1 cellular context compared by ENCODE assay signal in the genomic region with DNA sequence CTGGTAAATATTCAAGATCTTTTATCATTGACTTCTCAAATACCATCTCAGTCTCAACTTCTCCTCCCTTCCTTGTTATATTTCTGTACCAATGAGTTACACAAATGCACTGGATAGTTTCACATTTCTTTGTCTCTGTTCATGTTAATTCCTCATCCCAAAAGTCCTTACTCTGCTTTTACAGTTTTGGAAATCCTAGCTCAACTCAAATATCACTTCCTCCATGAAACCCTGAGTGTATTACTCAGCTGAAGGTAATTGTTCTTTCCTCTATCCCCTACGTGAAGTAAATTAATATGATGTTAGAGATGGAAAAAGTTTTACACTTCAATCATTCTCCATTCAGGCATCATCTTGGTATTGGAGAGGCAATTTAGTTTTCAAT.
TF ChIP-seq lines count a peak whose summit lies in the region.

No MANE protein-coding gene starts in this region.

TF ChIP-seq in GM23338, 12 proteins besides CTCF, POLR2A, EP300 and RAD21 (continued from another document):
- TF ChIP-seq ZNF462 (CRISPR knock-in tag; IDR thresholded peaks at IDR 0.05) (no peak), POLR2AphosphoS5 (IDR thresholded peaks at IDR 0.05; ENCODE audit: low read depth) (no peak)
- TF ChIP-seq, protein P1, sequence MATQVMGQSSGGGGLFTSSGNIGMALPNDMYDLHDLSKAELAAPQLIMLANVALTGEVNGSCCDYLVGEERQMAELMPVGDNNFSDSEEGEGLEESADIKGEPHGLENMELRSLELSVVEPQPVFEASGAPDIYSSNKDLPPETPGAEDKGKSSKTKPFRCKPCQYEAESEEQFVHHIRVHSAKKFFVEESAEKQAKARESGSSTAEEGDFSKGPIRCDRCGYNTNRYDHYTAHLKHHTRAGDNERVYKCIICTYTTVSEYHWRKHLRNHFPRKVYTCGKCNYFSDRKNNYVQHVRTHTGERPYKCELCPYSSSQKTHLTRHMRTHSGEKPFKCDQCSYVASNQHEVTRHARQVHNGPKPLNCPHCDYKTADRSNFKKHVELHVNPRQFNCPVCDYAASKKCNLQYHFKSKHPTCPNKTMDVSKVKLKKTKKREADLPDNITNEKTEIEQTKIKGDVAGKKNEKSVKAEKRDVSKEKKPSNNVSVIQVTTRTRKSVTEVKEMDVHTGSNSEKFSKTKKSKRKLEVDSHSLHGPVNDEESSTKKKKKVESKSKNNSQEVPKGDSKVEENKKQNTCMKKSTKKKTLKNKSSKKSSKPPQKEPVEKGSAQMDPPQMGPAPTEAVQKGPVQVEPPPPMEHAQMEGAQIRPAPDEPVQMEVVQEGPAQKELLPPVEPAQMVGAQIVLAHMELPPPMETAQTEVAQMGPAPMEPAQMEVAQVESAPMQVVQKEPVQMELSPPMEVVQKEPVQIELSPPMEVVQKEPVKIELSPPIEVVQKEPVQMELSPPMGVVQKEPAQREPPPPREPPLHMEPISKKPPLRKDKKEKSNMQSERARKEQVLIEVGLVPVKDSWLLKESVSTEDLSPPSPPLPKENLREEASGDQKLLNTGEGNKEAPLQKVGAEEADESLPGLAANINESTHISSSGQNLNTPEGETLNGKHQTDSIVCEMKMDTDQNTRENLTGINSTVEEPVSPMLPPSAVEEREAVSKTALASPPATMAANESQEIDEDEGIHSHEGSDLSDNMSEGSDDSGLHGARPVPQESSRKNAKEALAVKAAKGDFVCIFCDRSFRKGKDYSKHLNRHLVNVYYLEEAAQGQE (IDR thresholded peaks at IDR 0.05; ENCODE audit: unreplicated experiment), result no peak
TF ChIP-seq in GM23338: peak in this region for 0.
